Comparison of ENCODE assay signal across 27 cellular contexts in the genomic region with DNA sequence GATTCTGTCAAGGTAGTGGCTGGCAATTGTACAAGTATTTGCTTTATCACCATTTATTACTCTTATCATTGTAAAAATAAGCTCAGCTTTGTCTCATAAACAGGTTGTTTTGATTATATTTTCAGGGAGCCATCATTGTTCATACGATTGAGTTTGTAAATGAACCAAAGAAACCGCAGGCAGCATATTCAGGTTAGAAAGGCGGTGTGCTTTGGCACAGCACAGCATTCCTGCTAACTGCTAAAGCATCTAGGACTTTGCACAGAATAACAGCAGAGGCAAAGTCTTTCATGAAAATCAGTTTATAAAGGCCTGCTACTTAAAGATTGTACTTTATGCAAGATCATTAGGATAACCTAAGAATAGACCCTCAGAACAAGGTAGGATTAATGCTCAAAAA.
DNase-seq lines count a peak whose midpoint lies in the region; ATAC-seq, FAIRE-seq and TF ChIP-seq lines count a peak whose summit lies in the region.
"Had no signal": no experiment of that assay in that cellular context is flagged by ENCODE, and none has a peak within 500 bp of the region (broad histone marks: within the 10 kb centered on the region; RNA-seq: fewer than 3 reads in every experiment).

No MANE protein-coding gene starts in this region.

- H3K27me3 ChIP-seq in astrocyte (ENCODE audit: insufficient read depth, low read length) = peaks cover 5% of the 10 kb centered on the region
- H3K27me3 ChIP-seq in thyroid gland = no peaks in the 10 kb centered on the region
- H3K27me3 ChIP-seq in PC-9 (ENCODE audit: insufficient read depth, low read depth) = peaks cover 28% of the 10 kb centered on the region
- H3K27me3 ChIP-seq: BE2C; BLaER1 treated with 17β-estradiol and CSF1 and Interleukin-3, amounts not matched to agents 10 nM and 100 nM had no signal

- no peak for TF ChIP-seq POLR2A in thyroid gland (IDR thresholded peaks at IDR 0.05)

- H3K4me1 ChIP-seq in astrocyte (ENCODE audit: insufficient read depth, low read length) (no peaks in the 10 kb centered on the region), thyroid gland (peaks cover 0 to 5% of the 10 kb centered on the region in 2 donors), PC-9 (replicated peaks; ENCODE audit: insufficient read depth) (no peaks in the 10 kb centered on the region)
- H3K4me1 ChIP-seq: A549, BE2C had no signal

- WGBS in thyroid gland, 2 donors = 43 to 57% methylated on average over 3 of the region's 3 CpGs

- H3K9me2 ChIP-seq in PC-9 (ENCODE audit: insufficient read depth) = no peaks in the 10 kb centered on the region

- peak; percentile 27 for DNase-seq in astrocyte (ENCODE audit: low read depth)
- DNase-seq in astrocyte of the spinal cord (ENCODE audit: low read depth, low spot score) = peak; percentile 26
- DNase-seq in iris pigment epithelial cell (ENCODE audit: low read depth) = peak; percentile 24
- DNase-seq in thyroid gland = peak; percentile 21 to 50
- no peak for DNase-seq in superior temporal gyrus (ENCODE audit: extremely low spot score)
- DNase-seq in PC-9 = no peak
- DNase-seq: 8988T; ACHN; AML-193; BE2C; CD4-positive, alpha-beta T cell; CD8-positive, alpha-beta memory T cell; DMS 273 treated with DMSO at 0.1 percent for 48 hours; DMS79; EL; GDM1; GM23248; H7; HCEC 1CT had no signal

- no TSS peak for BruUV-seq in PC-9 (replicated peaks; lab: Mats Ljungman, UMichigan)

- no peak for FAIRE-seq in astrocyte (lab: Jason Lieb, UNC)
- FAIRE-seq: A549, D721Med, GM12878, GM19239, H1 had no signal

- no peaks in the 10 kb centered on the region for H3K27me3 Mint-ChIP-seq in astrocyte (ENCODE audit: low read depth, unreplicated experiment)
- H3K27me3 Mint-ChIP-seq: CD4-positive, alpha-beta T cell had no signal

- no peak overlapping the region for H3K4me2 ChIP-seq in astrocyte (ENCODE audit: low read length)
- H3K4me2 ChIP-seq in PC-9 = no peak overlapping the region
- H3K4me2 ChIP-seq: A549; BLaER1 treated with 17β-estradiol and CSF1 and Interleukin-3, amounts not matched to agents 10 nM and 100 nM had no signal

- H3K9me3 ChIP-seq in astrocyte (ENCODE audit: insufficient read depth, low read depth, low read length) = no peaks in the 10 kb centered on the region
- H3K9me3 ChIP-seq in thyroid gland = no peaks in the 10 kb centered on the region
- no peaks in the 10 kb centered on the region for H3K9me3 ChIP-seq in PC-9 (ENCODE audit: insufficient read depth, low read depth)
- H3K9me3 ChIP-seq: A549, BE2C had no signal

- H3K79me2 ChIP-seq in astrocyte (ENCODE audit: insufficient read depth, low read length) (no peaks in the 10 kb centered on the region), PC-9 (ENCODE audit: low read depth) (no peaks in the 10 kb centered on the region)

- TF ChIP-seq CTCF in astrocyte (IDR thresholded peaks at IDR 0.05; ENCODE audit: insufficient read depth, low read depth, low read length) = no peak
- TF ChIP-seq CTCF in astrocyte of the spinal cord (IDR thresholded peaks at IDR 0.05; ENCODE audit: low read depth, low read length) = no peak
- TF ChIP-seq CTCF in thyroid gland (IDR thresholded peaks at IDR 0.05) = no peak
- no peak for TF ChIP-seq CTCF in PC-9 (conservative IDR thresholded peaks at IDR 0.05)

- H3K36me3 ChIP-seq in astrocyte (ENCODE audit: insufficient read depth, low read length) (no peaks in the 10 kb centered on the region), thyroid gland (no peaks in the 10 kb centered on the region), PC-9 (ENCODE audit: low read depth) (no peaks in the 10 kb centered on the region)
- H3K36me3 ChIP-seq: BE2C; BLaER1 treated with 17β-estradiol and CSF1 and Interleukin-3, amounts not matched to agents 10 nM and 100 nM had no signal

- H3K36me3 Mint-ChIP-seq in astrocyte (ENCODE audit: low read depth, unreplicated experiment) = no peaks in the 10 kb centered on the region
- H3K36me3 Mint-ChIP-seq: CD14-positive monocyte; CD8-positive, alpha-beta memory T cell had no signal

- no peak overlapping the region for H3K27ac Mint-ChIP-seq in astrocyte (ENCODE audit: unreplicated experiment)
- H3K27ac Mint-ChIP-seq: CD14-positive monocyte; CD4-positive, alpha-beta T cell; CD8-positive, alpha-beta memory T cell had no signal

- H2AFZ ChIP-seq in astrocyte (ENCODE audit: low read depth, low read length) (no peak overlapping the region), PC-9 (no peak overlapping the region)
- H2AFZ ChIP-seq: GM23248 had no signal

- in situ Hi-C loops in astrocyte of the spinal cord (cut with HindIII; ENCODE audit: low sequenced_read_pairs) = no loop called here

- H3K9ac ChIP-seq in astrocyte (ENCODE audit: low read length) = no peak overlapping the region
- H3K9ac ChIP-seq: BLaER1 treated with 17β-estradiol and CSF1 and Interleukin-3, amounts not matched to agents 10 nM and 100 nM; GM23248 had no signal

- H3K4me3 ChIP-seq in astrocyte (ENCODE audit: insufficient read depth, low read depth, low read length) (no peak overlapping the region), astrocyte of the spinal cord (ENCODE audit: low read depth, low read length) (no peak overlapping the region), thyroid gland (replicated peaks in 1 of 3) (no peak overlapping the region), PC-9 (no peak overlapping the region)
- H3K4me3 ChIP-seq: A549; BLaER1 treated with 17β-estradiol and CSF1 and Interleukin-3, amounts not matched to agents 10 nM and 100 nM; GM12878; GM23248 had no signal

- POLR2A ChIA-PET in PC-9 (lab: Charles Lee; ENCODE audit: unreplicated experiment) = no interaction called here

- H3K4me3 Mint-ChIP-seq in astrocyte (ENCODE audit: unreplicated experiment) = no peak overlapping the region
- H3K4me3 Mint-ChIP-seq: CD14-positive monocyte; CD4-positive, alpha-beta T cell; CD8-positive, alpha-beta memory T cell had no signal

- intact Hi-C loops in thyroid gland (cut with DNase I) (no loop called here), PC-9 (cut with micrococcal nuclease; ENCODE audit: unreplicated experiment) (no loop called here)

- ATAC-seq in HG03342 (IDR thresholded peaks at IDR 0.05; ENCODE audit: unreplicated experiment) = no peak
- ATAC-seq: A549, GM12878 had no signal

- no peaks in the 10 kb centered on the region for H3F3A ChIP-seq in PC-9 (ENCODE audit: insufficient read depth, low read depth)

- no peaks in the 10 kb centered on the region for H3K4me1 Mint-ChIP-seq in astrocyte (ENCODE audit: low read depth, unreplicated experiment)
- H3K4me1 Mint-ChIP-seq: CD14-positive monocyte had no signal

- CTCF ChIA-PET in PC-9 (lab: Charles Lee) = no interaction called here

- H4K20me1 ChIP-seq in astrocyte (ENCODE audit: insufficient read depth, low read length) = no peaks in the 10 kb centered on the region
- H4K20me1 ChIP-seq in PC-9 (ENCODE audit: insufficient read depth) = no peaks in the 10 kb centered on the region
- H4K20me1 ChIP-seq: BLaER1 treated with 17β-estradiol and CSF1 and Interleukin-3, amounts not matched to agents 10 nM and 100 nM had no signal

- H3K27ac ChIP-seq in astrocyte (ENCODE audit: low read depth, low read length) (no peak overlapping the region), thyroid gland (no peak overlapping the region), PC-9 (no peak overlapping the region)
- H3K27ac ChIP-seq: A549; BLaER1 treated with 17β-estradiol and CSF1 and Interleukin-3, amounts not matched to agents 10 nM and 100 nM; GM23248 had no signal

- H3K9me3 Mint-ChIP-seq in astrocyte (ENCODE audit: unreplicated experiment) = peaks cover 3% of the 10 kb centered on the region
- H3K9me3 Mint-ChIP-seq: CD4-positive, alpha-beta T cell; CD8-positive, alpha-beta memory T cell had no signal

Comparison
In these comparisons a context has a peak if more than half of its experiments do, and no peak if none do; other contexts are left out.
1. DNase-seq: peak in astrocyte (single experiment), astrocyte of the spinal cord (single experiment), iris pigment epithelial cell (single experiment) and thyroid gland (2 of 2); none in superior temporal gyrus (single experiment) and PC-9 (0 of 2).